8 cellular contexts compared by ENCODE assay signal in the genomic region with DNA sequence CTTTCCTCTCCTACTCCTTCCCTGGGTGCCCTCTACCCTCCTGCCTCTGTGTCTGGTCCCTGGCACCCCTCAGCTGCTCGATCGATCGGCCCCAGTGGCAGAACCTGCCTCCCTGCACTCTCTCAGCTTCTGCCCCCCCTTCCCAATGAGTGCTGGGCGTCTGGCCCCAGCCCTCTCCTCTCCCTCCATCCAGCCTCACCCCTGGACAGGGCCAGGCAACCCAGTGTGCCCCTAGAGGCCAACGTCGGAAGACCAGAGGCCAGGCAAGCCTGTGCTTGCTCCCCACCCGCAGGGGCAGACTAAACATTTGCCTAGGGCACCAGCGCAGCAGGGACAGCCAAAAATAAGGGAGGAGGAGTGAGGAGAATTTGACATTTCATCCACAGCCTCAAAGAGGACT. TPM values are rescaled to one million over a fixed set of nuclear protein-coding genes. Genes with fewer than 3 reads are reported as not detected.
DNase-seq lines count a peak whose midpoint lies in the region; ATAC-seq, FAIRE-seq and TF ChIP-seq lines count a peak whose summit lies in the region.

No MANE protein-coding gene starts in this region.

- TF ChIP-seq CTCF in astrocyte of the cerebellum (IDR thresholded peaks at IDR 0.05; ENCODE audit: low read depth, low read length, missing control alignments) (peak; percentile 56), liver (IDR thresholded peaks at IDR 0.05; ENCODE audit: low read depth, low read length, missing input control) (peak; percentile 19)

- H3K27me3 ChIP-seq in liver (ENCODE audit: control insufficient read depth in 4 of 4, insufficient read depth in 4 of 4, low read length in 3 of 4), result no peaks in the 10 kb centered on the region

- no peaks in the 10 kb centered on the region for H3K36me3 ChIP-seq in liver (ENCODE audit: control insufficient read depth in 4 of 4, insufficient read depth in 3 of 4, low read depth in 1 of 4, low read length in 3 of 4)

- H3K27ac ChIP-seq in liver (ENCODE audit: low read depth in 1 of 2, low read length in 2 of 2), result no peak overlapping the region

- ATAC-seq in GM19455 (IDR thresholded peaks at IDR 0.05; ENCODE audit: unreplicated experiment), result no peak

- H3K4me1 ChIP-seq in liver (ENCODE audit: control insufficient read depth in 4 of 4, insufficient read depth in 4 of 4, low read length in 3 of 4), result no peaks in the 10 kb centered on the region

- in situ Hi-C loops in astrocyte of the cerebellum (cut with HindIII; ENCODE audit: low sequenced_read_pairs), result no loop called here

- peak; percentile 56 for DNase-seq in DMS153 treated with DMSO at 0.1 percent for 48 hours (lab: John Stamatoyannopoulos, UW; ENCODE audit: unreplicated experiment)
- DNase-seq in HCEC 1CT, result peak; percentile 50
- peak; percentile 36 for DNase-seq in NCI-H510A treated with DMSO at 0.1 percent for 48 hours (lab: John Stamatoyannopoulos, UW)
- DNase-seq in astrocyte of the cerebellum (ENCODE audit: low read depth), result no peak
- DNase-seq in urothelium cell line (ENCODE audit: low spot score), result peak; percentile 79
- no peak for DNase-seq in NOMO-1 treated with DMSO at 0.1 percent for 48 hours (lab: John Stamatoyannopoulos, UW; ENCODE audit: unreplicated experiment)

- no peak for TF ChIP-seq RAD21 in liver (IDR thresholded peaks at IDR 0.05)

- WGBS in liver, result 30% methylated on average over 8 of the region's 8 CpGs

- peak; percentile 56 for FAIRE-seq in urothelium cell line (lab: Jason Lieb, UNC)

- no peak overlapping the region for H3K4me3 ChIP-seq in astrocyte of the cerebellum (ENCODE audit: low read depth, low read length)
- no peak overlapping the region for H3K4me3 ChIP-seq in liver (ENCODE audit: low read depth in 1 of 3, low read length in 3 of 3)

- no peaks in the 10 kb centered on the region for H3K9me3 ChIP-seq in liver (ENCODE audit: control insufficient read depth in 4 of 4, low read length in 3 of 4)

- no peak overlapping the region for H3K9ac ChIP-seq in liver (ENCODE audit: low read depth in 1 of 2, low read length in 2 of 2)

TF ChIP-seq in liver, 16 proteins besides CTCF, POLR2A, EP300 and RAD21:
- no peak for TF ChIP-seq TAF1 (conservative IDR thresholded peaks at IDR 0.05)
- TF ChIP-seq HNF4A (conservative IDR thresholded peaks at IDR 0.05), result no peak
- no peak for TF ChIP-seq NR2F2 (IDR thresholded peaks at IDR 0.05)
- no peak for TF ChIP-seq YY1 (IDR thresholded peaks at IDR 0.05)

RNA-seq across cellular contexts. Expression of a gene that starts 43.5 kb away (rescaled TPM):
- total RNA-seq in liver, result 1 to 10 TPM in 1 of 2 donors, under 1 TPM in 1; 0.05 to 1.2 TPM
- under 1 TPM; 0.63 to 0.86 TPM for polyA plus RNA-seq in liver

Comparison
In these comparisons a context has a peak if more than half of its experiments do, and no peak if none do; other contexts are left out.
1. DNase-seq: peak in DMS153 treated with DMSO at 0.1 percent for 48 hours (single experiment), HCEC 1CT (single experiment), NCI-H510A treated with DMSO at 0.1 percent for 48 hours (single experiment) and urothelium cell line (single experiment); none in astrocyte of the cerebellum (single experiment) and NOMO-1 treated with DMSO at 0.1 percent for 48 hours (single experiment).